ENCODE assay signal across 23 cellular contexts in the genomic region with DNA sequence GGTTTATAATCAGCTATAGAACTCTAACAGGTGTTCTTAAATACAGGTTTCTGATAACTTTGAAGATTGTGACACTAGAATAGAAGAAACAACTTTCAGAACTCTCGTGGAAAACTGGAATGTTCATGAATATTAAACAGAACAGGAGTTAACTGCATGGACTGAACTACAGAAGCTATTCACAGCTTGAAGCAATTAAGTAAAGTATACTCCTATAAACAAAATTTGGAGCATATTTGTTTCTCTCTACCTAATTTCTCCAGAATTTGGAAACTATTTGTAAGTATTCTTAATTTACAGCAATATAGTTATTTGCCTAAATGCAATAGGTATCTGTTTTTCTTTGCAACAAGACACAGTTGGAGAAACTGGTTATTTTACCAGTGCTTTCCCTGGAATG.
DNase-seq lines count a peak whose midpoint lies in the region; ATAC-seq and TF ChIP-seq lines count a peak whose summit lies in the region.
"Had no signal": no experiment of that assay in that cellular context is flagged by ENCODE, and none has a peak within 500 bp of the region (broad histone marks: within the 10 kb centered on the region; RNA-seq: fewer than 3 reads in every experiment).

No MANE protein-coding gene starts in this region.

- H3K9me3 Mint-ChIP-seq in immature natural killer cell = peaks cover 10 to 58% (median 19%) of the 10 kb centered on the region in 6 donors

- H2BK120ac ChIP-seq in mesendoderm (ENCODE audit: low read depth, low read length) = no peak overlapping the region

- H3K36me3 ChIP-seq in mesendoderm (ENCODE audit: control insufficient read depth, insufficient read depth, low read length) = no peaks in the 10 kb centered on the region

- H3K27me3 Mint-ChIP-seq in immature natural killer cell (ENCODE audit: low read depth in 3 of 3) = peaks cover 0 to 2% (median 0%) of the 10 kb centered on the region in 3 donors
- H3K27me3 Mint-ChIP-seq: T-cell had no signal

- H3K23ac ChIP-seq in mesendoderm (ENCODE audit: low read length) = no peak overlapping the region

- H2AK5ac ChIP-seq in mesendoderm (ENCODE audit: low read length) = no peak overlapping the region

- no peak overlapping the region for H4K8ac ChIP-seq in mesendoderm (ENCODE audit: low read depth, low read length)

- CTCF ChIA-PET in HEK293T (lab: Yijun Ruan, JAX) = no interaction called here

- H2BK5ac ChIP-seq in mesendoderm (ENCODE audit: low read length) = no peak overlapping the region

- no peak overlapping the region for H3K4me3 ChIP-seq in mesendoderm (ENCODE audit: low read length)

- no CpG with 5 or more reads among the region's 1 CpG for WGBS in mesendoderm (ENCODE audit: extremely low coverage, insufficient coverage, low lambda C conversion rate)

- H3K36me3 Mint-ChIP-seq in immature natural killer cell = peaks cover 0 to 3% (median 0%) of the 10 kb centered on the region in 3 donors
- H3K36me3 Mint-ChIP-seq: T-cell had no signal

- POLR2A ChIA-PET in HEK293T (lab: Yijun Ruan, JAX) = no interaction called here

- H3K4me1 ChIP-seq in mesendoderm (ENCODE audit: control insufficient read depth, low read depth, low read length) = no peaks in the 10 kb centered on the region

- no peaks in the 10 kb centered on the region for H3K4me1 Mint-ChIP-seq in immature natural killer cell
- H3K4me1 Mint-ChIP-seq: T-cell had no signal

- H3K27ac Mint-ChIP-seq in immature natural killer cell = no peak overlapping the region
- H3K27ac Mint-ChIP-seq: T-cell had no signal

- H3K18ac ChIP-seq in mesendoderm (ENCODE audit: low read length) = no peak overlapping the region

- no peak overlapping the region for H3K9ac ChIP-seq in mesendoderm (ENCODE audit: low read length)

- no peak overlapping the region for H3K4ac ChIP-seq in mesendoderm (ENCODE audit: low read depth, low read length)

- H3K27ac ChIP-seq in mesendoderm (ENCODE audit: low read depth, low read length) = no peak overlapping the region

- H3K4me3 Mint-ChIP-seq in immature natural killer cell = no peak overlapping the region
- H3K4me3 Mint-ChIP-seq: T-cell had no signal

- H2BK15ac ChIP-seq in mesendoderm (replicated peaks; ENCODE audit: low read depth) = no peak overlapping the region

- H3K56ac ChIP-seq in mesendoderm (ENCODE audit: low read length) = no peak overlapping the region

- no peak overlapping the region for H4K5ac ChIP-seq in mesendoderm (ENCODE audit: low read length)

- H3K79me1 ChIP-seq in mesendoderm (ENCODE audit: low read length) = no peaks in the 10 kb centered on the region

- DNase-seq in NCI-H1417 (lab: John Stamatoyannopoulos, UW) = peak in 2 of 3 experiments; percentile 28 to 31
- no peak for DNase-seq in NCI-H1417 treated with DMSO at 0.1 percent for 48 hours (lab: John Stamatoyannopoulos, UW)
- peak; percentile 49 for DNase-seq in MV-4-11 (lab: John Stamatoyannopoulos, UW)
- DNase-seq in astrocyte of the hippocampus (ENCODE audit: low read depth, low spot score) = peak; percentile 4
- DNase-seq in mesendoderm = peak; percentile 36
- no peak for DNase-seq in immature natural killer cell
- DNase-seq in HEK293T (ENCODE audit: extremely low spot score) = no peak
- DNase-seq: AML-193, C1 segment of cervical spinal cord, GOT3, HCEC 1CT, KG1, NCI-H1048, NCI-H1436 treated with DMSO at 0.1 percent for 48 hours, NCI-H2029, NCI-H345, NCI-H524, NCI-H82, RPMI8226, SHP77 treated with DMSO at 0.1 percent for 48 hours, T-cell had no signal

- no peak overlapping the region for H3K4me2 ChIP-seq in mesendoderm (ENCODE audit: low read length)

- H3K27me3 ChIP-seq in mesendoderm (ENCODE audit: insufficient read depth, low read length, poor library complexity) = no peaks in the 10 kb centered on the region

- ATAC-seq in GM18502 (IDR thresholded peaks at IDR 0.05; ENCODE audit: poor library complexity, unreplicated experiment) = no peak
- ATAC-seq: SK-N-SH treated with all-trans-retinoic acid at 6 μM for 48 hours, T-cell had no signal

- H3K79me2 ChIP-seq in mesendoderm (ENCODE audit: control insufficient read depth, insufficient read depth, low read length) = no peaks in the 10 kb centered on the region

TF ChIP-seq in HEK293T, 16 proteins besides CTCF, POLR2A, EP300 and RAD21:
- TF ChIP-seq FOXK2 (IDR thresholded peaks at IDR 0.05) (no peak), ZNF384 (IDR thresholded peaks at IDR 0.05) (no peak), LEF1 (IDR thresholded peaks at IDR 0.05; ENCODE audit: borderline replicate concordance) (no peak), FOXA1 (IDR thresholded peaks at IDR 0.05) (no peak), L3MBTL2 (conservative IDR thresholded peaks at IDR 0.05) (no peak), ARNT (IDR thresholded peaks at IDR 0.05) (no peak), FOXM1 (IDR thresholded peaks at IDR 0.05; ENCODE audit: borderline replicate concordance) (no peak), SUZ12 (IDR thresholded peaks at IDR 0.05) (no peak), TARDBP (IDR thresholded peaks at IDR 0.05) (no peak), HDGF (IDR thresholded peaks at IDR 0.05; ENCODE audit: borderline replicate concordance) (no peak), CTBP1 (IDR thresholded peaks at IDR 0.05; ENCODE audit: borderline replicate concordance) (no peak), NFRKB (IDR thresholded peaks at IDR 0.05) (no peak), SP1 (IDR thresholded peaks at IDR 0.05) (no peak), BHLHE40 (IDR thresholded peaks at IDR 0.05; ENCODE audit: borderline replicate concordance) (no peak), ELF4 (IDR thresholded peaks at IDR 0.05) (no peak)
- TF ChIP-seq, protein P1, sequence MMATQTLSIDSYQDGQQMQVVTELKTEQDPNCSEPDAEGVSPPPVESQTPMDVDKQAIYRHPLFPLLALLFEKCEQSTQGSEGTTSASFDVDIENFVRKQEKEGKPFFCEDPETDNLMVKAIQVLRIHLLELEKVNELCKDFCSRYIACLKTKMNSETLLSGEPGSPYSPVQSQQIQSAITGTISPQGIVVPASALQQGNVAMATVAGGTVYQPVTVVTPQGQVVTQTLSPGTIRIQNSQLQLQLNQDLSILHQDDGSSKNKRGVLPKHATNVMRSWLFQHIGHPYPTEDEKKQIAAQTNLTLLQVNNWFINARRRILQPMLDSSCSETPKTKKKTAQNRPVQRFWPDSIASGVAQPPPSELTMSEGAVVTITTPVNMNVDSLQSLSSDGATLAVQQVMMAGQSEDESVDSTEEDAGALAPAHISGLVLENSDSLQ (IDR thresholded peaks at IDR 0.05) = no peak

Comparison
In these comparisons a context has a peak if more than half of its experiments do, and no peak if none do; other contexts are left out.
1. DNase-seq: peak in NCI-H1417 (2 of 3), MV-4-11 (single experiment), astrocyte of the hippocampus (single experiment) and mesendoderm (single experiment); none in NCI-H1417 treated with DMSO at 0.1 percent for 48 hours (single experiment), immature natural killer cell (0 of 3) and HEK293T (single experiment).